25 cellular contexts compared by ENCODE assay signal in genomic region chr1:10242811-10243210, GRCh38. TPM values are rescaled to one million over a fixed set of nuclear protein-coding genes. Genes with fewer than 3 reads are reported as not detected.
A peak's percentile ranks its signal among the peaks of the same experiment; 100 is the strongest.
DNase-seq lines count a peak whose midpoint lies in the region; ATAC-seq, FAIRE-seq and TF ChIP-seq lines count a peak whose summit lies in the region.
"Had no signal": no experiment of that assay in that cellular context is flagged by ENCODE, and none has a peak within 500 bp of the region (broad histone marks: within the 10 kb centered on the region; RNA-seq: fewer than 3 reads in every experiment).

No MANE protein-coding gene starts in this region.

- no peak for ATAC-seq in activated B cell treated with CpG ODN at 0.5 μM for 24 hours (ENCODE audit: low read depth)
- ATAC-seq in HepG2, result no peak
- ATAC-seq: sciatic nerve; stimulated activated effector memory CD8-positive, alpha-beta T cell treated with anti-CD3 and anti-CD28 coated beads, Interleukin-12 subunit alpha, Interleukin-12 subunit beta, amount 100 ng/mL, for 72 hours had no signal

- peak overlapping the region; percentile 1 to 30 (median 9); a peak in 10 of 22 replicates for H3K4me2 ChIP-seq in BLaER1 treated with 17β-estradiol and CSF1 and Interleukin-3, amounts not matched to agents 10 nM and 100 nM
- H3K4me2 ChIP-seq in HepG2 (ENCODE audit: low read depth, low read length), result no peak overlapping the region

- peaks cover 6% of the 10 kb centered on the region for H3K4me1 Mint-ChIP-seq in activated B cell treated with CpG ODN at 0.5 μM for 24 hours
- H3K4me1 Mint-ChIP-seq in Caco-2 (ENCODE audit: low read depth, unreplicated experiment), result peaks cover 13% of the 10 kb centered on the region

- no peak for TF ChIP-seq RAD21 in HepG2 (CRISPR knock-in tag; IDR thresholded peaks at IDR 0.05)

- no peak overlapping the region for H2AFZ ChIP-seq in HepG2 (ENCODE audit: low read length)

- peak overlapping the region in 1 of 11 experiments; percentile 6; a peak in 1 of 22 replicates for H3K9ac ChIP-seq in BLaER1 treated with 17β-estradiol and CSF1 and Interleukin-3, amounts not matched to agents 10 nM and 100 nM
- no peak overlapping the region for H3K9ac ChIP-seq in HepG2 (ENCODE audit: insufficient read depth, low read depth, low read length)

- no peaks in the 10 kb centered on the region for H3K27me3 Mint-ChIP-seq in activated B cell treated with CpG ODN at 0.5 μM for 24 hours
- no peaks in the 10 kb centered on the region for H3K27me3 Mint-ChIP-seq in Caco-2 (ENCODE audit: insufficient read depth, unreplicated experiment)
- H3K27me3 Mint-ChIP-seq: activated naive CD4-positive, alpha-beta T cell treated with anti-CD3 and anti-CD28 coated beads, Interleukin-2, amount 10 ng/mL, durations not matched to agents 7 days and 5 days had no signal

- BruUV-seq in HepG2 (replicated peaks; lab: Mats Ljungman, UMichigan) (no TSS peak), Caco-2 (replicated peaks; lab: Mats Ljungman, UMichigan) (no TSS peak)

- peaks cover 0 to 49% (median 19%) of the 10 kb centered on the region in 11 experiments; a peak in 14 of 22 replicates for H3K9me3 ChIP-seq in BLaER1 treated with 17β-estradiol and CSF1 and Interleukin-3, amounts not matched to agents 10 nM and 100 nM (replicated peaks in 1 of 11)
- H3K9me3 ChIP-seq in neutrophil (no peaks in the 10 kb centered on the region), HepG2 (ENCODE audit: low read length) (no peaks in the 10 kb centered on the region), Caco-2 (no peaks in the 10 kb centered on the region)
- H3K9me3 ChIP-seq: heart right ventricle, SJSA1 had no signal

- CTCF ChIA-PET in activated B cell treated with CpG ODN at 0.5 μM for 24 hours (lab: Charles Lee), result no interaction called here
- CTCF ChIA-PET in HepG2 (lab: Yijun Ruan, JAX; ENCODE audit: low intra/inter-chr PET ratio, low total read pairs), result no interaction called here
- CTCF ChIA-PET in Caco-2 (lab: Charles Lee), result no interaction called here

- H3K4me3 ChIP-seq in BLaER1 treated with 17β-estradiol and CSF1 and Interleukin-3, amounts not matched to agents 10 nM and 100 nM, result no peak overlapping the region
- H3K4me3 ChIP-seq in GM12865 (ENCODE audit: low read depth, low read length) (no peak overlapping the region), neutrophil (ENCODE audit: low read depth in 1 of 2, low read length in 1 of 2) (peak overlapping the region; percentile 29 to 39), HepG2 (replicated peaks in 1 of 3; ENCODE audit: insufficient read depth in 1 of 3, low read depth in 2 of 3, low read length in 3 of 3) (no peak overlapping the region), Caco-2 (ENCODE audit: low read depth, low read length) (no peak overlapping the region)
- H3K4me3 ChIP-seq: heart right ventricle, SJSA1 had no signal

- H3K36me3 Mint-ChIP-seq in activated B cell treated with CpG ODN at 0.5 μM for 24 hours (ENCODE audit: low read depth), result no peaks in the 10 kb centered on the region
- H3K36me3 Mint-ChIP-seq in Caco-2 (ENCODE audit: insufficient read depth, unreplicated experiment), result no peaks in the 10 kb centered on the region
- H3K36me3 Mint-ChIP-seq: stimulated activated effector memory CD8-positive, alpha-beta T cell treated with anti-CD3 and anti-CD28 coated beads, Interleukin-12 subunit alpha, Interleukin-12 subunit beta, amount 100 ng/mL, for 72 hours had no signal

- in situ Hi-C loops in HepG2 (cut with HindIII; ENCODE audit: extremely low pct_ligation_motif_present, low pct_unique_long_range_greater_than_20kb), result no loop called here

- FAIRE-seq in HepG2 (lab: Jason Lieb, UNC), result no peak
- FAIRE-seq: bronchial epithelial cell, colon had no signal

- H3K27ac ChIP-seq in BLaER1 treated with 17β-estradiol and CSF1 and Interleukin-3, amounts not matched to agents 10 nM and 100 nM, result peak overlapping the region in 10 of 11 experiments; percentile 4 to 65 (median 50); a peak in 13 of 22 replicates
- H3K27ac ChIP-seq in neutrophil (peak overlapping the region; percentile 86), HepG2 (ENCODE audit: extremely low read length, insufficient read depth, low read length) (no peak overlapping the region)
- H3K27ac ChIP-seq: SJSA1 had no signal

- H3K4me3 Mint-ChIP-seq in activated B cell treated with CpG ODN at 0.5 μM for 24 hours (no peak overlapping the region), Caco-2 (ENCODE audit: unreplicated experiment) (no peak overlapping the region)
- H3K4me3 Mint-ChIP-seq: activated naive CD4-positive, alpha-beta T cell treated with anti-CD3 and anti-CD28 coated beads, Interleukin-2, amount 10 ng/mL, durations not matched to agents 7 days and 5 days; activated T-helper 1 cell treated with anti-CD3 and anti-CD28 coated beads, Interleukin-12 subunit alpha, Interleukin-12 subunit beta, Interleukin-2, Interleukin-4 antibody, amounts not matched to agents 30 ng/mL and 10 ng/mL and 1 ng/mL, durations not matched to agents 14 hours and 24 hours and 36 hours; stimulated activated effector memory CD8-positive, alpha-beta T cell treated with anti-CD3 and anti-CD28 coated beads, Interleukin-12 subunit alpha, Interleukin-12 subunit beta, amount 100 ng/mL, for 72 hours had no signal

- WGBS in HepG2 (ENCODE audit: low lambda C conversion rate), result 97% methylated on average over 6 of the region's 6 CpGs

- H3K9me3 Mint-ChIP-seq in activated B cell treated with CpG ODN at 0.5 μM for 24 hours (no peaks in the 10 kb centered on the region), Caco-2 (ENCODE audit: unreplicated experiment) (no peaks in the 10 kb centered on the region)
- H3K9me3 Mint-ChIP-seq: activated naive CD4-positive, alpha-beta T cell treated with anti-CD3 and anti-CD28 coated beads, Interleukin-2, amount 10 ng/mL, durations not matched to agents 7 days and 5 days; activated T-helper 1 cell treated with anti-CD3 and anti-CD28 coated beads, Interleukin-12 subunit alpha, Interleukin-12 subunit beta, Interleukin-2, Interleukin-4 antibody, amounts not matched to agents 30 ng/mL and 10 ng/mL and 1 ng/mL, durations not matched to agents 14 hours and 24 hours and 36 hours; stimulated activated effector memory CD8-positive, alpha-beta T cell treated with anti-CD3 and anti-CD28 coated beads, Interleukin-12 subunit alpha, Interleukin-12 subunit beta, amount 100 ng/mL, for 72 hours had no signal

- intact Hi-C loops in activated B cell treated with CpG ODN at 0.5 μM for 24 hours (cut with micrococcal nuclease) (no loop called here), HepG2 (cut with micrococcal nuclease; ENCODE audit: unreplicated experiment) (no loop called here), Caco-2 (cut with micrococcal nuclease; ENCODE audit: unreplicated experiment) (no loop called here)

- peaks cover 8 to 26% (median 18%) of the 10 kb centered on the region in 10 experiments; a peak in 17 of 20 replicates for H3K4me1 ChIP-seq in BLaER1 treated with 17β-estradiol and CSF1 and Interleukin-3, amounts not matched to agents 10 nM and 100 nM
- peaks cover 64 to 78% of the 10 kb centered on the region in 2 experiments for H3K4me1 ChIP-seq in neutrophil (ENCODE audit: control insufficient read depth in 1 of 2, insufficient read depth in 1 of 2, low read depth in 1 of 2, low read length in 1 of 2)
- H3K4me1 ChIP-seq in HepG2 (ENCODE audit: insufficient read depth, low read length), result 0 out of 2 replicates have a peak, but pooled peaks cover 7% of the 10 kb centered on the region
- no peaks in the 10 kb centered on the region for H3K4me1 ChIP-seq in Caco-2
- H3K4me1 ChIP-seq: SJSA1 had no signal

- peak overlapping the region; percentile 24 for H3K27ac Mint-ChIP-seq in activated B cell treated with CpG ODN at 0.5 μM for 24 hours
- H3K27ac Mint-ChIP-seq in Caco-2 (ENCODE audit: unreplicated experiment), result no peak overlapping the region
- H3K27ac Mint-ChIP-seq: activated naive CD4-positive, alpha-beta T cell treated with anti-CD3 and anti-CD28 coated beads, Interleukin-2, amount 10 ng/mL, durations not matched to agents 7 days and 5 days; activated T-helper 1 cell treated with anti-CD3 and anti-CD28 coated beads, Interleukin-12 subunit alpha, Interleukin-12 subunit beta, Interleukin-2, Interleukin-4 antibody, amounts not matched to agents 30 ng/mL and 10 ng/mL and 1 ng/mL, durations not matched to agents 14 hours and 24 hours and 36 hours; stimulated activated effector memory CD8-positive, alpha-beta T cell treated with anti-CD3 and anti-CD28 coated beads, Interleukin-12 subunit alpha, Interleukin-12 subunit beta, amount 100 ng/mL, for 72 hours had no signal

- DNase-seq in GM12865 (ENCODE audit: low read depth) (peak; percentile 29), activated B cell treated with CpG ODN at 0.5 μM for 24 hours (no peak), NOMO-1 treated with dmso at 0.1 percent for 144 hours (lab: John Stamatoyannopoulos, UW; ENCODE audit: unreplicated experiment) (no peak), HepG2 (ENCODE audit: low spot score) (no peak), Caco-2 (no peak), iPS-NIHi7 (ENCODE audit: extremely low spot score) (no peak)
- DNase-seq: activated naive CD4-positive, alpha-beta T cell treated with anti-CD3 and anti-CD28 coated beads, Interleukin-2, amount 10 ng/mL, durations not matched to agents 7 days and 5 days; amygdala; C1 segment of cervical spinal cord; DMS79; effector memory CD4-positive, alpha-beta T cell; erythroblast; heart right ventricle; mammary epithelial cell; NCI-H1092; NCI-H187 treated with DMSO at 0.1 percent for 48 hours; stimulated activated CD4-positive, alpha-beta T cell treated with anti-CD3 and anti-CD28 coated beads, Interleukin-4, amount 100 ng/mL, for 24 hours had no signal

- peaks cover 39% of the 10 kb centered on the region for H3K79me2 ChIP-seq in HepG2 (ENCODE audit: insufficient read depth, low read length)

- peaks cover 2 to 44% (median 19%) of the 10 kb centered on the region in 11 experiments; a peak in 14 of 22 replicates for H3K36me3 ChIP-seq in BLaER1 treated with 17β-estradiol and CSF1 and Interleukin-3, amounts not matched to agents 10 nM and 100 nM
- H3K36me3 ChIP-seq in neutrophil (no peaks in the 10 kb centered on the region), HepG2 (replicated peaks in 1 of 2; ENCODE audit: control insufficient read depth in 1 of 2, insufficient read depth in 2 of 2, low read length in 2 of 2) (peaks cover 0 to 1% of the 10 kb centered on the region in 2 experiments; a peak in 1 of 5 replicates), Caco-2 (ENCODE audit: control insufficient read depth, insufficient read depth, low read length) (no peaks in the 10 kb centered on the region)

- no peak for TF ChIP-seq POLR2A in HepG2 (IDR thresholded peaks at IDR 0.05; ENCODE audit: insufficient read depth in 1 of 2, low read depth in 2 of 2, low read length in 2 of 2)

- POLR2A ChIA-PET in activated B cell treated with CpG ODN at 0.5 μM for 24 hours (lab: Charles Lee) (no interaction called here), HepG2 (lab: Yijun Ruan, JAX) (no interaction called here), Caco-2 (lab: Charles Lee) (no interaction called here)

- TF ChIP-seq EP300 in HepG2 (IDR thresholded peaks at IDR 0.05; ENCODE audit: low read depth in 2 of 2, low read length in 2 of 2) (no peak), HepG2 (CRISPR knock-in tag; IDR thresholded peaks at IDR 0.05; ENCODE audit: borderline replicate concordance) (no peak)

- TF ChIP-seq CTCF in GM12865 (IDR thresholded peaks at IDR 0.05; ENCODE audit: insufficient read depth, low read depth, low read length, missing control alignments) (no peak), activated B cell treated with CpG ODN at 0.5 μM for 24 hours (IDR thresholded peaks at IDR 0.05) (no peak), neutrophil (IDR thresholded peaks at IDR 0.05) (no peak), HepG2 (CRISPR knock-in tag; IDR thresholded peaks at IDR 0.05) (no peak), Caco-2 (IDR thresholded peaks at IDR 0.05; ENCODE audit: insufficient read depth in 1 of 2, low read depth in 1 of 2, low read length in 1 of 2, severe bottlenecking in 1 of 2, unreplicated experiment in 1 of 2) (no peak)

- no peaks in the 10 kb centered on the region for H3K27me3 ChIP-seq in BLaER1 treated with 17β-estradiol and CSF1 and Interleukin-3, amounts not matched to agents 10 nM and 100 nM
- H3K27me3 ChIP-seq in neutrophil (no peaks in the 10 kb centered on the region), HepG2 (ENCODE audit: control insufficient read depth in 1 of 2, insufficient read depth in 2 of 2, low read length in 2 of 2) (no peaks in the 10 kb centered on the region), Caco-2 (replicated peaks; ENCODE audit: control insufficient read depth, insufficient read depth, low read length) (no peaks in the 10 kb centered on the region)
- H3K27me3 ChIP-seq: heart right ventricle, SJSA1 had no signal

- peaks cover 0 to 38% (median 0%) of the 10 kb centered on the region in 11 experiments; a peak in 4 of 22 replicates for H4K20me1 ChIP-seq in BLaER1 treated with 17β-estradiol and CSF1 and Interleukin-3, amounts not matched to agents 10 nM and 100 nM
- H4K20me1 ChIP-seq in HepG2 (ENCODE audit: insufficient read depth, low read length), result no peaks in the 10 kb centered on the region; the same call in 1 of the 2 replicates

RNA-seq across cellular contexts. Expression of gene KIF1B, which starts 32.4 kb away (rescaled TPM):
- total RNA-seq in activated B cell treated with CpG ODN at 0.5 μM for 24 hours (5.9 and 7.2 TPM in 2 replicates), HepG2 (2016; rRNA removed; fragmentation: Illumina TruSeq; extraction: Trizol) (26.7 and 43.6 TPM in 2 replicates), Caco-2 (2022) (41.1 and 43.6 TPM in 2 replicates)
- 5.1 and 5.3 TPM in 2 replicates for total RNA-seq in HepG2 (2016; cell fraction: cytosol; rRNA removed; fragmentation: Illumina TruSeq; extraction: Trizol; ENCODE audit: low read depth)
- total RNA-seq in HepG2 (2016; cell fraction: insoluble cytoplasmic fraction; rRNA removed; fragmentation: Illumina TruSeq; extraction: Trizol), result 25.5 and 40.1 TPM in 2 replicates
- total RNA-seq in HepG2 (2016; cell fraction: membrane; rRNA removed; fragmentation: Illumina TruSeq; extraction: Trizol), result 11.3 and 11.4 TPM in 2 replicates
- total RNA-seq in HepG2 (2016; cell fraction: nucleus; rRNA removed; fragmentation: Illumina TruSeq; extraction: Trizol), result 35.4 and 42.7 TPM in 2 replicates
- 27.0 and 32.5 TPM in 2 replicates for polyA plus RNA-seq in HepG2 (2011; rRNA removed)
- polyA plus RNA-seq in HepG2 (2011; cell fraction: cytosol; rRNA removed), result 18.2 and 23.8 TPM in 2 replicates
- polyA plus RNA-seq in HepG2 (2011; cell fraction: nucleus; rRNA removed), result 22.1 and 26.2 TPM in 2 replicates
- 21.2 and 27.8 TPM in 2 replicates for polyA plus RNA-seq in HepG2 (2012)
- polyA plus RNA-seq in HepG2 (2016; cell fraction: cytosol; fragmentation: Illumina TruSeq; extraction: Trizol; ENCODE audit: low read depth), result 0.59 and 0.67 TPM in 2 replicates
- 23.0 and 24.6 TPM in 2 replicates for polyA plus RNA-seq in HepG2 (2016; cell fraction: insoluble cytoplasmic fraction; fragmentation: Illumina TruSeq; extraction: Trizol; ENCODE audit: low read depth)
- 1.5 and 1.9 TPM in 2 replicates for polyA plus RNA-seq in HepG2 (2016; cell fraction: membrane; fragmentation: Illumina TruSeq; extraction: Trizol; ENCODE audit: low read depth)
- polyA plus RNA-seq in HepG2 (2016; cell fraction: nucleus; fragmentation: Illumina TruSeq; extraction: Trizol; ENCODE audit: insufficient read depth, low read depth), result 22.3 and 23.8 TPM in 2 replicates
- polyA minus RNA-seq in HepG2 (2011; rRNA and poly(A)+ RNA removed; ENCODE audit: low replicate concordance), result 24.7 and 78.1 TPM in 2 replicates
- polyA minus RNA-seq in HepG2 (2011; cell fraction: cytosol; rRNA and poly(A)+ RNA removed), result 37.6 and 42.0 TPM in 2 replicates
- polyA minus RNA-seq in HepG2 (2011; cell fraction: nucleus; rRNA and poly(A)+ RNA removed), result 62.1 and 75.5 TPM in 2 replicates

Comparison
In these comparisons a context has a peak if more than half of its experiments do, and no peak if none do; other contexts are left out.
1. H3K4me3 ChIP-seq: peak in neutrophil (2 of 2); none in BLaER1 treated with 17β-estradiol and CSF1 and Interleukin-3, amounts not matched to agents 10 nM and 100 nM (0 of 10), GM12865 (single experiment), HepG2 (0 of 3) and Caco-2 (single experiment).